Comparison of ENCODE assay signal across 1 cellular context in genomic region chr1:12038356-12039140, GRCh38.
TF ChIP-seq lines count a peak whose summit lies in the region.

No MANE protein-coding gene starts in this region.

TF ChIP-seq in K562, 482 proteins besides CTCF, POLR2A, EP300 and RAD21 (continued from another document and continues in another):
- no peak for TF ChIP-seq ZNF280B (CRISPR knock-in tag; IDR thresholded peaks at IDR 0.05)
- peak; percentile 91 for TF ChIP-seq RAD51 (IDR thresholded peaks at IDR 0.05; ENCODE audit: borderline replicate concordance, low read depth)
- no peak for TF ChIP-seq PTRF (tag; IDR thresholded peaks at IDR 0.05)
- no peak for TF ChIP-seq FOXA1 (IDR thresholded peaks at IDR 0.05; ENCODE audit: borderline replicate concordance)
- TF ChIP-seq ZNF384 (IDR thresholded peaks at IDR 0.05; ENCODE audit: low read depth, low read length), result no peak
- 0 out of 4 replicates have a peak, but pooled peaks of 1 of the 2 experiments have one; percentile 36 for TF ChIP-seq KDM4B (IDR thresholded peaks at IDR 0.05; ENCODE audit: borderline replicate concordance in 2 of 2, low read depth in 1 of 2)
- no peak for TF ChIP-seq HOMEZ (CRISPR knock-in tag; IDR thresholded peaks at IDR 0.05)
- TF ChIP-seq NRF1 (conservative IDR thresholded peaks at IDR 0.05 in 1 of 2, IDR thresholded peaks at IDR 0.05 in 1 of 2), result peak; percentile 66 to 73
- no peak for TF ChIP-seq HMG20A (CRISPR knock-in tag; conservative IDR thresholded peaks at IDR 0.05)
- TF ChIP-seq CEBPG (CRISPR knock-in tag; IDR thresholded peaks at IDR 0.05), result no peak
- no peak for TF ChIP-seq CEBPG (tag; conservative IDR thresholded peaks at IDR 0.05 in 1 of 2, IDR thresholded peaks at IDR 0.05 in 1 of 2)
- peak; percentile 76 for TF ChIP-seq NFIC (IDR thresholded peaks at IDR 0.05)
- TF ChIP-seq CBFA2T3 (IDR thresholded peaks at IDR 0.05), result peak; percentile 96
- TF ChIP-seq ZNF134 (CRISPR knock-in tag; conservative IDR thresholded peaks at IDR 0.05), result no peak
- TF ChIP-seq ZNF518B (CRISPR knock-in tag; IDR thresholded peaks at IDR 0.05), result no peak
- TF ChIP-seq ZNF445 (CRISPR knock-in tag; IDR thresholded peaks at IDR 0.05; ENCODE audit: low read depth), result no peak
- peak; percentile 29 for TF ChIP-seq DACH1 (IDR thresholded peaks at IDR 0.05; ENCODE audit: partially characterized antibody)
- no peak for TF ChIP-seq ZC3H11A (IDR thresholded peaks at IDR 0.05; ENCODE audit: low read depth, low read length)
- TF ChIP-seq DPF2 (IDR thresholded peaks at IDR 0.05), result peak; percentile 96
- TF ChIP-seq CBFA2T2 (conservative IDR thresholded peaks at IDR 0.05), result peak; percentile 93
- TF ChIP-seq SRSF1 (IDR thresholded peaks at IDR 0.05; ENCODE audit: low read depth, low read length), result no peak
- peak; percentile 91 for TF ChIP-seq CXXC5 (CRISPR knock-in tag; IDR thresholded peaks at IDR 0.05)
- no peak for TF ChIP-seq BRF2 (IDR thresholded peaks at IDR 0.05; ENCODE audit: borderline replicate concordance, insufficient read depth, insufficient read length)
- 0 out of 2 replicates have a peak, but pooled peaks have one; percentile 2 for TF ChIP-seq JUNB (CRISPR knock-in tag; conservative IDR thresholded peaks at IDR 0.05)
- TF ChIP-seq KDM2B (CRISPR knock-in tag; IDR thresholded peaks at IDR 0.05), result no peak
- TF ChIP-seq CHAMP1 (IDR thresholded peaks at IDR 0.05), result no peak
- no peak for TF ChIP-seq HMGN3 (IDR thresholded peaks at IDR 0.05; ENCODE audit: borderline replicate concordance, extremely low read depth, insufficient read length, low read depth, low read length)
- TF ChIP-seq ETV5 (CRISPR knock-in tag; IDR thresholded peaks at IDR 0.05; ENCODE audit: low read depth), result no peak
- peak; percentile 84 for TF ChIP-seq ZEB2 (IDR thresholded peaks at IDR 0.05)
- TF ChIP-seq HDGF (IDR thresholded peaks at IDR 0.05), result 0 out of 2 replicates have a peak, but pooled peaks have one; percentile 26
- no peak for TF ChIP-seq CBX2 (IDR thresholded peaks at IDR 0.05; ENCODE audit: insufficient read depth, low read length, poor library complexity, severe bottlenecking)
- no peak for TF ChIP-seq NR2F6 (CRISPR knock-in tag; IDR thresholded peaks at IDR 0.05)
- TF ChIP-seq PCBP2 (IDR thresholded peaks at IDR 0.05; ENCODE audit: low read depth, low read length, poor library complexity, severe bottlenecking), result no peak
- TF ChIP-seq ELF1 (tag; IDR thresholded peaks at IDR 0.05), result no peak
- TF ChIP-seq HOXB6 (CRISPR knock-in tag; IDR thresholded peaks at IDR 0.05; ENCODE audit: borderline replicate concordance), result no peak; the same call in 1 of the 2 replicates
- TF ChIP-seq SNIP1 (IDR thresholded peaks at IDR 0.05; ENCODE audit: low read depth), result no peak
- TF ChIP-seq RERE (CRISPR knock-in tag; IDR thresholded peaks at IDR 0.05; ENCODE audit: borderline replicate concordance), result no peak
- no peak for TF ChIP-seq ELK1 (CRISPR knock-in tag; IDR thresholded peaks at IDR 0.05)
- TF ChIP-seq MBD2 (IDR thresholded peaks at IDR 0.05; ENCODE audit: borderline replicate concordance, low read depth), result peak; percentile 66; the same call in 1 of the 2 replicates
- no peak for TF ChIP-seq RFX5 (IDR thresholded peaks at IDR 0.05; ENCODE audit: low read depth, low read length)
- no peak for TF ChIP-seq SP2 (IDR thresholded peaks at IDR 0.05; ENCODE audit: extremely low read depth, low read depth, low read length, poor library complexity, severe bottlenecking)
- TF ChIP-seq YY1 (IDR thresholded peaks at IDR 0.05; ENCODE audit: borderline replicate concordance in 1 of 3, control insufficient read depth in 1 of 3, extremely low read depth in 1 of 3, insufficient read depth in 3 of 3, insufficient read length in 1 of 3, insufficient replicate concordance in 2 of 3, low read depth in 1 of 3, low read length in 2 of 3), result peak in 1 of 3 experiments; percentile 33
- no peak for TF ChIP-seq ZZZ3 (IDR thresholded peaks at IDR 0.05)
- no peak for TF ChIP-seq BDP1 (IDR thresholded peaks at IDR 0.05; ENCODE audit: insufficient read depth, insufficient read length)
- no peak; the same call in 1 of the 2 replicates for TF ChIP-seq PHF8 (IDR thresholded peaks at IDR 0.05; ENCODE audit: borderline replicate concordance, low read length)
- TF ChIP-seq USF1 (CRISPR knock-in tag; IDR thresholded peaks at IDR 0.05), result peak; percentile 94
